In genomic region chr11:94134651-94135512, GRCh38 we compare ENCODE assay signal across 8 cellular contexts. TPM values are rescaled to one million over a fixed set of nuclear protein-coding genes. Genes with fewer than 3 reads are reported as not detected.
DNase-seq lines count a peak whose midpoint lies in the region; ATAC-seq and TF ChIP-seq lines count a peak whose summit lies in the region.

No MANE protein-coding gene starts in this region.

- DNase-seq in AG08396 (ENCODE audit: low spot score) (peak; percentile 66), NB4 (ENCODE audit: low read depth) (peak; percentile 55), MCF 10A (ENCODE audit: unreplicated experiment) (peak; percentile 87), memory B cell (ENCODE audit: low spot score in 2 of 2) (no peak), suprapubic skin (ENCODE audit: low spot score in 2 of 2) (no peak), DMS153 (lab: John Stamatoyannopoulos, UW) (no peak)

- ATAC-seq in GM19468 (IDR thresholded peaks at IDR 0.05; ENCODE audit: extremely low read depth, unreplicated experiment) (peak; percentile 23), memory B cell (ENCODE audit: low read depth) (no peak), GM19328 (IDR thresholded peaks at IDR 0.05; ENCODE audit: unreplicated experiment) (no peak)

- POLR2A ChIA-PET in MCF 10A (lab: Yijun Ruan, JAX), result interaction anchor here (0.6 to 1.5 kb wide), 8 partner anchors 8 to 393 kb away, joined by 3 to 8 read pairs (median 4); partner anchors contain the start of genes C11orf54, MED17 and TAF1D

- H3K27ac Mint-ChIP-seq in MCF 10A (ENCODE audit: low read depth, unreplicated experiment) (no peak overlapping the region), memory B cell (peak overlapping the region; percentile 83)

- no peak for TF ChIP-seq EP300 in suprapubic skin (IDR thresholded peaks at IDR 0.05)

- H3K27me3 Mint-ChIP-seq in MCF 10A (ENCODE audit: insufficient read depth, unreplicated experiment) (no peaks in the 10 kb centered on the region), memory B cell (no peaks in the 10 kb centered on the region)

- H3K36me3 Mint-ChIP-seq in MCF 10A (ENCODE audit: insufficient read depth, unreplicated experiment), result no peaks in the 10 kb centered on the region
- H3K36me3 Mint-ChIP-seq in memory B cell, result peaks cover 4% of the 10 kb centered on the region

- H3K4me3 ChIP-seq in NB4 (ENCODE audit: low read depth, low read length) (no peak overlapping the region), suprapubic skin (no peak overlapping the region)

- no peaks in the 10 kb centered on the region for H3K27me3 ChIP-seq in suprapubic skin

- H3K27ac ChIP-seq in suprapubic skin, result peak overlapping the region; percentile 59

- intact Hi-C loops in MCF 10A (cut with micrococcal nuclease), result loop anchor here (2.0 to 5.0 kb wide), 2 partner anchors 14 to 47 kb away; no protein-coding TSS in a partner anchor

- TF ChIP-seq CTCF in NB4 (IDR thresholded peaks at IDR 0.05; ENCODE audit: low read depth, low read length), result no peak
- no peak for TF ChIP-seq CTCF in MCF 10A (IDR thresholded peaks at IDR 0.05; ENCODE audit: unreplicated experiment)
- no peak for TF ChIP-seq CTCF in suprapubic skin (IDR thresholded peaks at IDR 0.05)

- CTCF ChIA-PET in MCF 10A (lab: Yijun Ruan, JAX), result interaction anchor here (0.7 to 4.0 kb wide), 7 partner anchors 8 to 240 kb away, joined by 3 to 28 read pairs (median 4); no protein-coding TSS in a partner anchor

- 38% methylated on average over 8 of the region's 10 CpGs for whole genome bisulfite sequencing in suprapubic skin

- no peaks in the 10 kb centered on the region for H3K9me3 ChIP-seq in suprapubic skin

- no peaks in the 10 kb centered on the region for H3K9me3 Mint-ChIP-seq in MCF 10A (ENCODE audit: unreplicated experiment)
- peaks cover 1% of the 10 kb centered on the region for H3K9me3 Mint-ChIP-seq in memory B cell

- peaks cover 67% of the 10 kb centered on the region for H3K4me1 ChIP-seq in suprapubic skin

- H3K4me1 Mint-ChIP-seq in MCF 10A (ENCODE audit: insufficient read depth, unreplicated experiment) (peaks cover 20% of the 10 kb centered on the region), memory B cell (peaks cover 35% of the 10 kb centered on the region)

- no peaks in the 10 kb centered on the region for H3K36me3 ChIP-seq in suprapubic skin

- H3K4me3 Mint-ChIP-seq in MCF 10A (ENCODE audit: unreplicated experiment), result peak overlapping the region; percentile 46
- H3K4me3 Mint-ChIP-seq in memory B cell, result no peak overlapping the region

- no peak for TF ChIP-seq POLR2A in NB4 (IDR thresholded peaks at IDR 0.05; ENCODE audit: extremely low read depth, insufficient read length)
- TF ChIP-seq POLR2A in suprapubic skin (IDR thresholded peaks at IDR 0.05), result no peak

- no TSS peak for BruUV-seq in MCF 10A (replicated peaks; lab: Mats Ljungman, UMichigan)

RNA-seq across cellular contexts. Expression of gene PANX1, which starts 6.2 kb away (rescaled TPM):
- total RNA-seq in MCF 10A (2022) (26.1 and 30.1 TPM in 2 replicates), suprapubic skin (10 to 100 TPM in 3 of 4 donors, 1 to 10 TPM in 1; 8.9 to 42.7 (median 28.2) TPM)

Comparison
In these comparisons a context has a peak if more than half of its experiments do, and no peak if none do; other contexts are left out.
1. DNase-seq: peak in AG08396 (single experiment), NB4 (single experiment) and MCF 10A (single experiment); none in memory B cell (0 of 2), suprapubic skin (0 of 2) and DMS153 (single experiment).